In genomic region chr2:149908731-149909690, GRCh38 we compare ENCODE assay signal across 15 cellular contexts.
A peak's percentile ranks its signal among the peaks of the same experiment; 100 is the strongest.
DNase-seq lines count a peak whose midpoint lies in the region; ATAC-seq and TF ChIP-seq lines count a peak whose summit lies in the region.
"Had no signal": no experiment of that assay in that cellular context is flagged by ENCODE, and none has a peak within 500 bp of the region (broad histone marks: within the 10 kb centered on the region; RNA-seq: fewer than 3 reads in every experiment).

No MANE protein-coding gene starts in this region.

- TF ChIP-seq CTCF in cardiac fibroblast (IDR thresholded peaks at IDR 0.05; ENCODE audit: low read depth, low read length) (no peak), nephron progenitor cell (IDR thresholded peaks at IDR 0.05) (no peak), endothelial cell (IDR thresholded peaks at IDR 0.05; ENCODE audit: unreplicated experiment) (no peak)

- H3K4me1 Mint-ChIP-seq in nephron progenitor cell (peaks cover 33% of the 10 kb centered on the region), endothelial cell (ENCODE audit: unreplicated experiment) (no peaks in the 10 kb centered on the region)
- H3K4me1 Mint-ChIP-seq: T-helper 17 cell had no signal

- H3K4me3 ChIP-seq in cardiac fibroblast (replicated peaks in 1 of 2; ENCODE audit: low read depth in 2 of 2, low read length in 2 of 2), result no peak overlapping the region
- H3K4me3 ChIP-seq: thyroid gland had no signal

- H3K27me3 Mint-ChIP-seq in nephron progenitor cell (ENCODE audit: low read depth, poor library complexity) (peaks cover 4% of the 10 kb centered on the region), endothelial cell (ENCODE audit: unreplicated experiment) (no peaks in the 10 kb centered on the region)
- H3K27me3 Mint-ChIP-seq: natural killer cell treated with Interleukin-12 subunit alpha and Interleukin-12 subunit beta and Interleukin-15 and Interleukin-18, amount 100 ng/mL, for 72 hours; T-helper 17 cell had no signal

- DNase-seq in HCEC 1CT (peak; percentile 17), NCI-H2171 treated with DMSO at 0.1 percent for 48 hours (lab: John Stamatoyannopoulos, UW) (peak; percentile 94), cardiac fibroblast (ENCODE audit: low read depth in 2 of 2) (peak; percentile 35 to 61), nephron progenitor cell (no peak), endothelial cell (ENCODE audit: low spot score) (no peak), left ventricle myocardium superior (no peak), HK-2 (ENCODE audit: unreplicated experiment) (no peak)
- DNase-seq: activated CD4-positive, alpha-beta T cell treated with anti-CD3 and anti-CD28 coated beads, Interleukin-2, amount 50 U/mL, for 4 hours; Caco-2; cerebellar nuclear complex; T-helper 17 cell; thyroid gland had no signal

- H3K27ac Mint-ChIP-seq in nephron progenitor cell (peak overlapping the region; percentile 64), endothelial cell (ENCODE audit: unreplicated experiment) (no peak overlapping the region)
- H3K27ac Mint-ChIP-seq: activated T-helper 2 cell treated with anti-CD3 and anti-CD28 coated beads, Interferon-gamma antibody, Interleukin-2, Interleukin-4, amounts not matched to agents 10 μg/mL and 5 μg/mL and 100 μg/mL, durations not matched to agents 14 hours and 24 hours and 36 hours; natural killer cell treated with Interleukin-12 subunit alpha and Interleukin-12 subunit beta and Interleukin-15 and Interleukin-18, amount 100 ng/mL, for 72 hours; T-helper 17 cell had no signal

- H3K4me3 Mint-ChIP-seq in nephron progenitor cell (no peak overlapping the region), endothelial cell (ENCODE audit: unreplicated experiment) (no peak overlapping the region)
- H3K4me3 Mint-ChIP-seq: natural killer cell treated with Interleukin-12 subunit alpha and Interleukin-12 subunit beta and Interleukin-15 and Interleukin-18, amount 100 ng/mL, for 72 hours; T-helper 17 cell had no signal

- intact Hi-C loops in left ventricle myocardium superior (cut with micrococcal nuclease), result no loop called here

- peaks cover 14% of the 10 kb centered on the region for H3K9me3 Mint-ChIP-seq in nephron progenitor cell
- H3K9me3 Mint-ChIP-seq in endothelial cell (ENCODE audit: unreplicated experiment), result no peaks in the 10 kb centered on the region

- no peak for ATAC-seq in HG02571 (IDR thresholded peaks at IDR 0.05; ENCODE audit: unreplicated experiment)
- ATAC-seq in left ventricle myocardium superior, result no peak
- ATAC-seq: natural killer cell treated with Interleukin-12 subunit alpha and Interleukin-12 subunit beta and Interleukin-15 and Interleukin-18, amount 100 ng/mL, for 72 hours; T-helper 17 cell had no signal

- H3K36me3 Mint-ChIP-seq in nephron progenitor cell (ENCODE audit: low read depth) (no peaks in the 10 kb centered on the region), endothelial cell (ENCODE audit: low read depth, unreplicated experiment) (no peaks in the 10 kb centered on the region)
- H3K36me3 Mint-ChIP-seq: natural killer cell treated with Interleukin-12 subunit alpha and Interleukin-12 subunit beta and Interleukin-15 and Interleukin-18, amount 100 ng/mL, for 72 hours had no signal

Comparison
In these comparisons a context has a peak if more than half of its experiments do, and no peak if none do; other contexts are left out.
1. DNase-seq: peak in HCEC 1CT (single experiment), NCI-H2171 treated with DMSO at 0.1 percent for 48 hours (single experiment) and cardiac fibroblast (2 of 2); none in nephron progenitor cell (single experiment), endothelial cell (single experiment), left ventricle myocardium superior (single experiment) and HK-2 (single experiment).